8 cellular contexts compared by ENCODE assay signal in the genomic region with DNA sequence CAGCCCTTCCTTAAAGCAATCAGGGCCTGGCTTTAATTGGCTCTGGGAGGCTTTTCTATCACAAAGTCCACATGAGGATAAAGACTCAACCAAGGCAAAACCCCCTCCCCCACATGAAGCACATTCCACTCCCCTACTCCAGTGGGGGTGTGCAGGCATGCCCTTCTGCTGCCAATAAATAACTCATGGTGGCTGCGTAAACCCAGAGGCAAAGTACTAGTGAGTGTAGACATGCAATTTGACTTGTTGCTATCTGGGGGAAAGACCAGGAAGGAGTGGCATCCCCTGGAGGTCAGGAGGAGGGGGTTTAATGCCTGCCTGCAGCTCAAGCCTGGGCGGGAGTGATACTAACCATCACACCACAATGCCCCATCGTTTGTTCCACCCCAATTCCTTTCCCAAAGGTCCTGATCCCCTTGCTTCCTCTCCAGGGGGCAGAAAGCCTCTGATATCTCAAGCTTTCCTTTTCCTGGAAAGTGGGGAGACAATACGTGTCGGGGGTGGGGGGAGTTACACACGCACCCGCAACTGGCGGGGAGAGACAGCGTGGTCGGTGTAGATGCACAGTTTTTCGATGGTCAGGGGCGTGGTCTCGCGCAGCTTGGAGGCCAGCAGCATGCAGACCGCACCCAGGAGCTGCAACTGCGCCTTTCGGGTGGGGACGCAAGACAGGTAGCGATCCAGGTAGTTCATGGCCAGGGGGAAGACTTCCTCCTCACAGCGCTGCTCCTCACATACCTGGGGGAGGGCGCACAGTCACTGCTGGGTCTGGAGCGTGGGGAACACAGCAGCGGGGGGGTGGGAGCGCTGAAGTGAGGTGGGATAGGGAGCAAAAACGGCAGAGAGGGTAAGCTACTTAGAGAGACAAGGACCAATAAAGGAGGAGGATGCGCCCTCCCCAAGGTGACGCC. TPM values are rescaled to one million over a fixed set of nuclear protein-coding genes. Genes with fewer than 3 reads are reported as not detected.
DNase-seq lines count a peak whose midpoint lies in the region; ATAC-seq and TF ChIP-seq lines count a peak whose summit lies in the region.

No MANE protein-coding gene starts in this region.

- H3K4me3 Mint-ChIP-seq in dendritic cell treated with granulocyte-macrophage colony-stimulating factor and Interleukin-4, amounts not matched to agents 40 ng/mL and 50 ng/mL, for 4 days, result peak overlapping the region; percentile 99
- peak overlapping the region; percentile 98 for H3K4me3 Mint-ChIP-seq in type B pancreatic cell

- H3K36me3 Mint-ChIP-seq in dendritic cell treated with granulocyte-macrophage colony-stimulating factor and Interleukin-4, amounts not matched to agents 40 ng/mL and 50 ng/mL, for 4 days (ENCODE audit: low read depth), result peaks cover 54% of the 10 kb centered on the region
- peaks cover 4% of the 10 kb centered on the region for H3K36me3 Mint-ChIP-seq in type B pancreatic cell

- ATAC-seq in mucosa of descending colon, result peak; percentile 57
- ATAC-seq in HG02798 (IDR thresholded peaks at IDR 0.05; ENCODE audit: poor library complexity, unreplicated experiment), result no peak
- ATAC-seq in GM21515 (IDR thresholded peaks at IDR 0.05; ENCODE audit: unreplicated experiment), result no peak

- DNase-seq in HFF-Myc (ENCODE audit: extremely low read depth, low read depth) (no peak), SW480 (ENCODE audit: low spot score) (peak; percentile 39), mucosa of descending colon (peak; percentile 76 to 88 (median 77)), type B pancreatic cell (ENCODE audit: extremely low spot score, unreplicated experiment) (peak; percentile 71), COLO829 (ENCODE audit: low spot score) (no peak)

- peaks cover 65% of the 10 kb centered on the region for H3K4me1 Mint-ChIP-seq in dendritic cell treated with granulocyte-macrophage colony-stimulating factor and Interleukin-4, amounts not matched to agents 40 ng/mL and 50 ng/mL, for 4 days (ENCODE audit: low read depth)
- H3K4me1 Mint-ChIP-seq in type B pancreatic cell (ENCODE audit: unreplicated experiment), result peaks cover 28% of the 10 kb centered on the region

- H3K4me1 ChIP-seq in mucosa of descending colon (ENCODE audit: low read depth), result peaks cover 23% of the 10 kb centered on the region

- H3K4me3 ChIP-seq in HFF-Myc (replicated peaks; ENCODE audit: low read depth, low read length) (peak overlapping the region; percentile 91), mucosa of descending colon (peak overlapping the region; percentile 44)

- H3K27ac Mint-ChIP-seq in dendritic cell treated with granulocyte-macrophage colony-stimulating factor and Interleukin-4, amounts not matched to agents 40 ng/mL and 50 ng/mL, for 4 days, result peak overlapping the region; percentile 90
- peak overlapping the region; percentile 97 for H3K27ac Mint-ChIP-seq in type B pancreatic cell

- no peaks in the 10 kb centered on the region for H3K9me3 ChIP-seq in mucosa of descending colon

- H3K27me3 Mint-ChIP-seq in dendritic cell treated with granulocyte-macrophage colony-stimulating factor and Interleukin-4, amounts not matched to agents 40 ng/mL and 50 ng/mL, for 4 days, result no peaks in the 10 kb centered on the region
- H3K27me3 Mint-ChIP-seq in type B pancreatic cell, result no peaks in the 10 kb centered on the region

- H3K36me3 ChIP-seq in mucosa of descending colon (ENCODE audit: low read depth), result peaks cover 5% of the 10 kb centered on the region

- TF ChIP-seq CTCF in HFF-Myc (IDR thresholded peaks at IDR 0.05; ENCODE audit: low read depth, low read length, missing control alignments) (no peak), mucosa of descending colon (IDR thresholded peaks at IDR 0.05) (no peak), type B pancreatic cell (conservative IDR thresholded peaks at IDR 0.05) (no peak)

- no peaks in the 10 kb centered on the region for H3K9me3 Mint-ChIP-seq in dendritic cell treated with granulocyte-macrophage colony-stimulating factor and Interleukin-4, amounts not matched to agents 40 ng/mL and 50 ng/mL, for 4 days
- no peaks in the 10 kb centered on the region for H3K9me3 Mint-ChIP-seq in type B pancreatic cell

- intact Hi-C loops in dendritic cell treated with granulocyte-macrophage colony-stimulating factor and Interleukin-4, amounts not matched to agents 40 ng/mL and 50 ng/mL, for 4 days (cut with micrococcal nuclease), result loop anchor here (5.0 kb wide), 4 partner anchors 43 to 158 kb away; a partner anchor contains a TSS
- intact Hi-C loops in mucosa of descending colon (cut with DNase I, micrococcal nuclease), result loop anchor here (5.0 to 10.0 kb wide), 2 partner anchors 102 to 105 kb away; no protein-coding TSS in a partner anchor

RNA-seq across cellular contexts. Expression of a gene that starts 1.5 kb away (rescaled TPM):
- total RNA-seq in mucosa of descending colon (10 to 100 TPM; 51.2 to 69.1 (median 60.0) TPM), type B pancreatic cell (ENCODE audit: low replicate concordance) (60.4 and 172 TPM in 2 replicates)

RNA-seq across cellular contexts. Expression of a gene that starts 18.8 kb away (rescaled TPM):
- total RNA-seq in mucosa of descending colon (10 to 100 TPM in 2 of 3 donors, 1 to 10 TPM in 1; 7.5 to 10.5 (median 10.2) TPM), type B pancreatic cell (ENCODE audit: low replicate concordance) (32.3 and 36.5 TPM in 2 replicates)

RNA-seq across cellular contexts. Expression of a gene that starts 19.2 kb away (rescaled TPM):
- 10 to 100 TPM; 15.5 to 21.2 (median 18.6) TPM for total RNA-seq in mucosa of descending colon
- 31.8 and 35.7 TPM in 2 replicates for total RNA-seq in type B pancreatic cell (ENCODE audit: low replicate concordance)

RNA-seq across cellular contexts. Expression of a gene that starts 44.9 kb away (rescaled TPM):
- total RNA-seq in mucosa of descending colon (1 to 10 TPM; 2.8 to 3.7 (median 3.2) TPM), type B pancreatic cell (ENCODE audit: low replicate concordance) (2.9 and 13.2 TPM in 2 replicates)

Comparison
In these comparisons a context has a peak if more than half of its experiments do, and no peak if none do; other contexts are left out.
1. DNase-seq: peak in SW480 (single experiment), mucosa of descending colon (3 of 3) and type B pancreatic cell (single experiment); none in HFF-Myc (single experiment) and COLO829 (single experiment).